22 cellular contexts compared by ENCODE assay signal in the genomic region with DNA sequence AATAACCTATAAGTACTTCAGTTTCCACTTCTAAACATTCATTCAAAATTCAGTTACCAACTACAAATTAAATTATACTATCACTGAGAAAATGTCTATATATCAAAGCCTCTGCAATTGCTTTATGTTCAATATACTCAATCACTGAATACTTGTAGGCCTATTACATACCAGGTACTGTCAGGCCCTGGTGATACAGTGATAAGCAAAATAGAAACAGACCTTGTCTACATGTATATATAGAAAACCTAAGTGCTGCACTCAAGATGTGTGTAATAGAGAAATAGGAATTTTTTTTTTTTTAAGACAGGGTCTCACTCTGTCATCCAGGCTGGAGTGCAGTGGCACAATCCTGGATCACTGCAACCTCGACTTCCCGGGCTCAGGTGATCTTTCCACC. TPM values are rescaled to one million over a fixed set of nuclear protein-coding genes. Genes with fewer than 3 reads are reported as not detected.
DNase-seq lines count a peak whose midpoint lies in the region; ATAC-seq and TF ChIP-seq lines count a peak whose summit lies in the region.
"Had no signal": no experiment of that assay in that cellular context is flagged by ENCODE, and none has a peak within 500 bp of the region (broad histone marks: within the 10 kb centered on the region; RNA-seq: fewer than 3 reads in every experiment).

No MANE protein-coding gene starts in this region.

- TF ChIP-seq POLR2A in uterus (IDR thresholded peaks at IDR 0.05), result no peak

- H3K4me3 ChIP-seq in SK-N-SH (ENCODE audit: low read depth in 2 of 2, low read length in 1 of 2) (no peak overlapping the region), uterus (no peak overlapping the region)
- H3K4me3 ChIP-seq: BLaER1, GM12878 had no signal

- CTCF ChIA-PET in SK-N-SH (lab: Yijun Ruan, JAX), result interaction anchor here (0.6 to 1.1 kb wide), 2 partner anchors 17 to 115 kb away, joined by 3 read pairs; no protein-coding TSS in a partner anchor

- H4K20me1 ChIP-seq in SK-N-SH (ENCODE audit: insufficient read depth), result no peaks in the 10 kb centered on the region
- H4K20me1 ChIP-seq: BLaER1 had no signal

- POLR2A ChIA-PET in SK-N-SH (lab: Yijun Ruan, JAX), result interaction anchor here (1.4 kb wide), 1 partner anchor 20 kb away, joined by 5 read pairs; a partner anchor contains a TSS

- H3F3A ChIP-seq in SK-N-SH (replicated peaks; ENCODE audit: insufficient read depth), result no peaks in the 10 kb centered on the region

- H3K36me3 ChIP-seq in SK-N-SH (replicated peaks in 1 of 2; ENCODE audit: control insufficient read depth in 1 of 2, insufficient read depth in 2 of 2, low read length in 1 of 2) (no peaks in the 10 kb centered on the region), uterus (no peaks in the 10 kb centered on the region)
- H3K36me3 ChIP-seq: BE2C, BLaER1 had no signal

- H3K9ac ChIP-seq in SK-N-SH, result no peak overlapping the region
- H3K9ac ChIP-seq: BLaER1 had no signal

- no peaks in the 10 kb centered on the region for H3K9me3 ChIP-seq in SK-N-SH
- no peaks in the 10 kb centered on the region for H3K9me3 ChIP-seq in uterus
- H3K9me3 ChIP-seq: BE2C, BLaER1 had no signal

- no peak overlapping the region for H3K4me2 ChIP-seq in SK-N-SH
- H3K4me2 ChIP-seq: BLaER1 had no signal

- no peaks in the 10 kb centered on the region for H3K79me2 ChIP-seq in SK-N-SH (ENCODE audit: insufficient read depth)

- TF ChIP-seq RAD21 in SK-N-SH (IDR thresholded peaks at IDR 0.05; ENCODE audit: low read length), result no peak

- ATAC-seq in left cardiac atrium, result no peak
- ATAC-seq: GM12878 had no signal

- WGBS in SK-N-SH (ENCODE audit: low lambda C conversion rate), result 41% methylated on average over 2 of the region's 2 CpGs

- peak in 1 of 2 experiments; percentile 72; a peak in 2 of 4 replicates for TF ChIP-seq EP300 in SK-N-SH (IDR thresholded peaks at IDR 0.05; ENCODE audit: borderline replicate concordance in 1 of 2, low read depth in 1 of 2, low read length in 1 of 2)

- H2AFZ ChIP-seq in SK-N-SH (ENCODE audit: low read depth), result no peak overlapping the region

- no peak overlapping the region for H3K27ac ChIP-seq in SK-N-SH (ENCODE audit: low read depth in 2 of 2, low read length in 1 of 2)
- peak overlapping the region; percentile 52 to 67 for H3K27ac ChIP-seq in uterus
- H3K27ac ChIP-seq: BLaER1 had no signal

- peaks cover 0 to 2% of the 10 kb centered on the region in 2 experiments; a peak in 2 of 4 replicates for H3K4me1 ChIP-seq in SK-N-SH (ENCODE audit: control insufficient read depth in 1 of 2, insufficient read depth in 2 of 2, low read depth in 1 of 2, low read length in 1 of 2)
- peaks cover 4 to 6% of the 10 kb centered on the region in 2 donors for H3K4me1 ChIP-seq in uterus
- H3K4me1 ChIP-seq: BLaER1 had no signal

- TF ChIP-seq CTCF in SK-N-SH (IDR thresholded peaks at IDR 0.05) (no peak), uterus (IDR thresholded peaks at IDR 0.05) (no peak)

- no peaks in the 10 kb centered on the region for H3K9me2 ChIP-seq in SK-N-SH

- DNase-seq in SK-N-DZ (ENCODE audit: low spot score), result peak; percentile 72
- peak; percentile 28 for DNase-seq in SK-N-SH
- DNase-seq in uterus, result no peak
- no peak for DNase-seq in left cardiac atrium
- no peak for DNase-seq in NCI-H524 (lab: John Stamatoyannopoulos, UW)
- DNase-seq: 8988T; ACHN; BE2C; C1 segment of cervical spinal cord; CD4-positive, alpha-beta memory T cell; CD4-positive, CD25-positive, alpha-beta regulatory T cell; CD8-positive, alpha-beta memory T cell; COR-L47; DMS 273 treated with DMSO at 0.1 percent for 48 hours; DMS153; DMS53; DMS79; DND-41; EL; GDM1 had no signal

- intact Hi-C loops in uterus (cut with DNase I; ENCODE audit: low total_unique reads), result no loop called here
- intact Hi-C loops in left cardiac atrium (cut with DNase I), result no loop called here

- H3K27me3 ChIP-seq in SK-N-SH (ENCODE audit: insufficient read depth) (no peaks in the 10 kb centered on the region), uterus (no peaks in the 10 kb centered on the region)
- H3K27me3 ChIP-seq: BE2C, BLaER1 had no signal

TF ChIP-seq in SK-N-SH, 30 proteins besides CTCF, POLR2A, EP300 and RAD21:
- TF ChIP-seq CHD2 (IDR thresholded peaks at IDR 0.05; ENCODE audit: low read length, partially characterized antibody) (peak; percentile 45), GATA2 (CRISPR knock-in tag; IDR thresholded peaks at IDR 0.05) (peak; percentile 90), RCOR1 (IDR thresholded peaks at IDR 0.05; ENCODE audit: low read length) (peak; percentile 85), JUND (IDR thresholded peaks at IDR 0.05) (no peak), TEAD4 (IDR thresholded peaks at IDR 0.05; ENCODE audit: borderline replicate concordance, insufficient read depth) (no peak), ELF1 (IDR thresholded peaks at IDR 0.05) (no peak), SIN3A (IDR thresholded peaks at IDR 0.05; ENCODE audit: borderline replicate concordance, low read depth, low read length) (no peak), MXI1 (IDR thresholded peaks at IDR 0.05; ENCODE audit: low read depth, low read length) (no peak), POLR2AphosphoS5 (IDR thresholded peaks at IDR 0.05; ENCODE audit: low read depth, low read length) (no peak), TCF12 (IDR thresholded peaks at IDR 0.05) (no peak), RXRA (IDR thresholded peaks at IDR 0.05; ENCODE audit: borderline replicate concordance, low read depth) (no peak), MEF2A (IDR thresholded peaks at IDR 0.05; ENCODE audit: borderline replicate concordance, low read depth) (no peak), GABPA (IDR thresholded peaks at IDR 0.05; ENCODE audit: low read depth) (no peak), YY1 (IDR thresholded peaks at IDR 0.05; ENCODE audit: low read depth) (no peak)
- TF ChIP-seq, protein P1, sequence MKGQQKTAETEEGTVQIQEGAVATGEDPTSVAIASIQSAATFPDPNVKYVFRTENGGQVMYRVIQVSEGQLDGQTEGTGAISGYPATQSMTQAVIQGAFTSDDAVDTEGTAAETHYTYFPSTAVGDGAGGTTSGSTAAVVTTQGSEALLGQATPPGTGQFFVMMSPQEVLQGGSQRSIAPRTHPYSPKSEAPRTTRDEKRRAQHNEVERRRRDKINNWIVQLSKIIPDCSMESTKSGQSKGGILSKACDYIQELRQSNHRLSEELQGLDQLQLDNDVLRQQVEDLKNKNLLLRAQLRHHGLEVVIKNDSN (IDR thresholded peaks at IDR 0.05; ENCODE audit: borderline replicate concordance, low read depth), result no peak
- TF ChIP-seq, protein P2, sequence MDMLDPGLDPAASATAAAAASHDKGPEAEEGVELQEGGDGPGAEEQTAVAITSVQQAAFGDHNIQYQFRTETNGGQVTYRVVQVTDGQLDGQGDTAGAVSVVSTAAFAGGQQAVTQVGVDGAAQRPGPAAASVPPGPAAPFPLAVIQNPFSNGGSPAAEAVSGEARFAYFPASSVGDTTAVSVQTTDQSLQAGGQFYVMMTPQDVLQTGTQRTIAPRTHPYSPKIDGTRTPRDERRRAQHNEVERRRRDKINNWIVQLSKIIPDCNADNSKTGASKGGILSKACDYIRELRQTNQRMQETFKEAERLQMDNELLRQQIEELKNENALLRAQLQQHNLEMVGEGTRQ (IDR thresholded peaks at IDR 0.05; ENCODE audit: borderline replicate concordance, low read depth, low read length), result no peak
- TF ChIP-seq, protein P3, sequence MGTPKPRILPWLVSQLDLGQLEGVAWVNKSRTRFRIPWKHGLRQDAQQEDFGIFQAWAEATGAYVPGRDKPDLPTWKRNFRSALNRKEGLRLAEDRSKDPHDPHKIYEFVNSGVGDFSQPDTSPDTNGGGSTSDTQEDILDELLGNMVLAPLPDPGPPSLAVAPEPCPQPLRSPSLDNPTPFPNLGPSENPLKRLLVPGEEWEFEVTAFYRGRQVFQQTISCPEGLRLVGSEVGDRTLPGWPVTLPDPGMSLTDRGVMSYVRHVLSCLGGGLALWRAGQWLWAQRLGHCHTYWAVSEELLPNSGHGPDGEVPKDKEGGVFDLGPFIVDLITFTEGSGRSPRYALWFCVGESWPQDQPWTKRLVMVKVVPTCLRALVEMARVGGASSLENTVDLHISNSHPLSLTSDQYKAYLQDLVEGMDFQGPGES (IDR thresholded peaks at IDR 0.05; ENCODE audit: low read depth, low read length), result no peak

RNA-seq across cellular contexts. Expression of a gene that starts 53.7 kb away (rescaled TPM):
- polyA plus RNA-seq in SK-N-DZ (2014; cell fraction: cytosol; rRNA removed), result 56.7 and 60.2 TPM in 2 replicates
- 65.5 and 84.5 TPM in 2 replicates for polyA plus RNA-seq in SK-N-DZ (2014; cell fraction: nucleus; rRNA removed)
- 19.2 and 19.9 TPM in 2 replicates for polyA plus RNA-seq in SK-N-SH (2012; rRNA removed)
- polyA plus RNA-seq in SK-N-SH (2012; cell fraction: cytosol; rRNA removed), result 28.3 and 35.2 TPM in 2 replicates
- polyA plus RNA-seq in SK-N-SH (2012; cell fraction: nucleus; rRNA removed), result 15.5 and 27.1 TPM in 2 replicates
- total RNA-seq in uterus (100 to 1,000 TPM in 1 of 4 donors, 10 to 100 TPM in 3; 34.1 to 161 (median 52.5) TPM), left cardiac atrium (10 to 100 TPM; 14.5 to 17.2 TPM)

Comparison
In these comparisons a context has a peak if more than half of its experiments do, and no peak if none do; other contexts are left out.
1. DNase-seq: peak in SK-N-DZ (single experiment) and SK-N-SH (single experiment); none in uterus (0 of 2), left cardiac atrium (single experiment) and NCI-H524 (0 of 2).
2. H3K27ac ChIP-seq: peak in uterus (2 of 2); none in SK-N-SH (0 of 2).